ENCODE assay signal across 7 cellular contexts in the genomic region with DNA sequence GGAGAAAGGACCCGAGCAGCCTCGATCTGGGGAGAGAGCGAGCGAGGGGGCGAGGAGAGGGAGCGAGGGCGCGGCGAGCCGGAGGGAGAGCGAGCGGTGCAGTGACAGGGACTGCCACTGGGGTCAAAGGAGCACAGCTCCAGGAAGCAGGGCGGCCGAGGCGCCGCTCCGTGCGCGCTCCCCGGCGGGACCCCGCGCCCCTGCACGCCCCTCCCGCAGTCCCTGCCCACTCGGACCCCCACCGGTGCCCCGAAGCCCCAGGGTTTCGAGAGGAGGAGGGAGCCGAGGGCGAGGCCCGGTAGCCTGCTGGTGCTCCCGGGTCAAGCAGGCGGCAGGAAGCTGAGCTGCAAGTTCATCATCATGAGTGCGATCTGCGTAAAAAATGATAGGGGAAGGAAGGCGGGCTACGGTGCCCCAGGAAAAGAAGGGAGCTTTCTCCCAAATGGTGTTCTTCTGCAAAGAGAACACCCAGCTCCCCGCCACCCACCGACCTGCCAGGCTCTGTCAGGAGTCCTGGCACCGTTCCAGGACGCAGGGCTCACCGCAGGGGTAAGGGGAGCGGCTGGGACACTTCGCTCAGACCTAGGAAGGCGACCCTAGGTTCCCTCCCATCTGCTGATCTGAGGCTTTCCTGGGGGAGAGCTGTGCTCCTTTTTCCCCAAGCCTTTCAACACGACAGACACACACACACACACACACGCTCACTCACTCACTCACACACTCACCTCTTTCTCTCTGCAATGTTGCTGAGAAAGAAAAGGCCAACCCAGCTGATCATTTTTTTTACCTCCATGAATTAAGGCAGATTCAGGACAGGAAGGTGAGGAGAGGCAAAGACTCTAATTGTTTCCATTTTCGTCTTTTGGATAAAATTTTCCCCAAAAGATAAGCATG. TPM values are rescaled to one million over a fixed set of nuclear protein-coding genes. Genes with fewer than 3 reads are reported as not detected.
DNase-seq lines count a peak whose midpoint lies in the region; ATAC-seq and TF ChIP-seq lines count a peak whose summit lies in the region.

A gene with protein sequence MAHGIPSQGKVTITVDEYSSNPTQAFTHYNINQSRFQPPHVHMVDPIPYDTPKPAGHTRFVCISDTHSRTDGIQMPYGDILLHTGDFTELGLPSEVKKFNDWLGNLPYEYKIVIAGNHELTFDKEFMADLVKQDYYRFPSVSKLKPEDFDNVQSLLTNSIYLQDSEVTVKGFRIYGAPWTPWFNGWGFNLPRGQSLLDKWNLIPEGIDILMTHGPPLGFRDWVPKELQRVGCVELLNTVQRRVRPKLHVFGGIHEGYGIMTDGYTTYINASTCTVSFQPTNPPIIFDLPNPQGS (minus strand): TSS at position 103 of the 894 bp plus-strand sequence. CDS start 5,980 bp downstream, outside the sequence.

- ATAC-seq in GM19468 (IDR thresholded peaks at IDR 0.05; ENCODE audit: extremely low read depth, unreplicated experiment) (peak; percentile 74), HG03565 (IDR thresholded peaks at IDR 0.05; ENCODE audit: unreplicated experiment) (peak; percentile 92)
- peak; percentile 82 for ATAC-seq in activated CD8-positive, alpha-beta memory T cell treated with anti-CD3 and anti-CD28 coated beads, Interleukin-2, amount 10 ng/mL, durations not matched to agents 7 days and 5 days

- WGBS in ovary, 3 donors, result 10 to 14% (median 12%) methylated on average over 41 to 49 of the region's 49 CpGs

- H3K27me3 ChIP-seq in ovary, result no peaks in the 10 kb centered on the region

- H3K27me3 Mint-ChIP-seq in activated CD8-positive, alpha-beta memory T cell treated with anti-CD3 and anti-CD28 coated beads, Interleukin-2, amount 10 ng/mL, durations not matched to agents 7 days and 5 days, result peaks cover 53% of the 10 kb centered on the region

- H3K27ac ChIP-seq in ovary, result peak within 1 kb of the TSS in 1 of 2 donors; percentile 48

- no peaks in the 10 kb centered on the region for H3K9me3 ChIP-seq in ovary

- H3K36me3 ChIP-seq in ovary, result no peaks in the 10 kb centered on the region

- H3K4me3 ChIP-seq in ovary, result peak within 1 kb of the TSS; percentile 46

- no peak for TF ChIP-seq POLR2A in ovary (IDR thresholded peaks at IDR 0.05)

- intact Hi-C loops in head of caudate nucleus (cut with DNase I), result no loop called here
- intact Hi-C loops in ovary (cut with DNase I), result no loop called here

- POLR2A ChIA-PET in GM10248 (lab: Yijun Ruan, JAX), result no interaction called here

- TF ChIP-seq CTCF in GM10248 (IDR thresholded peaks at IDR 0.05; ENCODE audit: control extremely low read depth, extremely low read depth, low read depth, missing control alignments), result peak; percentile 8
- TF ChIP-seq CTCF in ovary (IDR thresholded peaks at IDR 0.05), result no peak

- no peak for TF ChIP-seq EP300 in ovary (IDR thresholded peaks at IDR 0.05)

- peak within 1 kb of the TSS; percentile 42 for H3K4me3 Mint-ChIP-seq in activated CD8-positive, alpha-beta memory T cell treated with anti-CD3 and anti-CD28 coated beads, Interleukin-2, amount 10 ng/mL, durations not matched to agents 7 days and 5 days

- DNase-seq in GM10248 (ENCODE audit: extremely low spot score), result peak; percentile 59
- DNase-seq in activated CD8-positive, alpha-beta memory T cell treated with anti-CD3 and anti-CD28 coated beads, Interleukin-2, amount 10 ng/mL, durations not matched to agents 7 days and 5 days, result no peak
- peak; percentile 7 to 76 (median 56) for DNase-seq in head of caudate nucleus
- DNase-seq in ovary, result peak; percentile 8 to 33 (median 27)
- DNase-seq in NCI-H2081 (lab: John Stamatoyannopoulos, UW), result no peak

- H3K4me1 Mint-ChIP-seq in activated CD8-positive, alpha-beta memory T cell treated with anti-CD3 and anti-CD28 coated beads, Interleukin-2, amount 10 ng/mL, durations not matched to agents 7 days and 5 days, result no peaks in the 10 kb centered on the region

- no peaks in the 10 kb centered on the region for H3K9me3 Mint-ChIP-seq in activated CD8-positive, alpha-beta memory T cell treated with anti-CD3 and anti-CD28 coated beads, Interleukin-2, amount 10 ng/mL, durations not matched to agents 7 days and 5 days (ENCODE audit: low read depth)

- H3K27ac Mint-ChIP-seq in activated CD8-positive, alpha-beta memory T cell treated with anti-CD3 and anti-CD28 coated beads, Interleukin-2, amount 10 ng/mL, durations not matched to agents 7 days and 5 days, result no peak within 1 kb of the TSS

- H3K4me1 ChIP-seq in ovary (ENCODE audit: insufficient read depth), result peaks cover 4% of the 10 kb centered on the region

- CTCF ChIA-PET in GM10248 (lab: Yijun Ruan, JAX), result interaction anchor here (1.0 kb wide), 1 partner anchor 15 kb away, joined by 3 read pairs; no protein-coding TSS in a partner anchor
- CTCF ChIA-PET in activated CD8-positive, alpha-beta memory T cell treated with anti-CD3 and anti-CD28 coated beads, Interleukin-2, amount 10 ng/mL, durations not matched to agents 7 days and 5 days (lab: Charles Lee), result interaction anchor here (0.6 to 1.2 kb wide), 3 partner anchors 13 to 259 kb away, joined by 3 read pairs; no protein-coding TSS in a partner anchor

- peaks cover 2% of the 10 kb centered on the region for H3K36me3 Mint-ChIP-seq in activated CD8-positive, alpha-beta memory T cell treated with anti-CD3 and anti-CD28 coated beads, Interleukin-2, amount 10 ng/mL, durations not matched to agents 7 days and 5 days

RNA-seq across cellular contexts. Expression of the gene that starts here (rescaled TPM):
- not detected for total RNA-seq in activated CD8-positive, alpha-beta memory T cell treated with anti-CD3 and anti-CD28 coated beads, Interleukin-2, amount 10 ng/mL, durations not matched to agents 7 days and 5 days
- total RNA-seq in ovary, result 10 to 100 TPM in 1 of 7 donors, 1 to 10 TPM in 4, under 1 TPM in 2; 0.30 to 10.1 (median 2.9) TPM
- 1 to 10 TPM in 1 of 2 donors, under 1 TPM in 1; 0.54 to 7.6 TPM for polyA plus RNA-seq in ovary

Comparison
In these comparisons a context has a peak if more than half of its experiments do, and no peak if none do; other contexts are left out.
1. Peak in ATAC-seq in activated CD8-positive, alpha-beta memory T cell treated with anti-CD3 and anti-CD28 coated beads, Interleukin-2, amount 10 ng/mL, durations not matched to agents 7 days and 5 days; RNA of the gene not detected or under 1 TPM.
2. DNase-seq: peak in GM10248 (single experiment), head of caudate nucleus (42 of 42) and ovary (5 of 5); none in activated CD8-positive, alpha-beta memory T cell treated with anti-CD3 and anti-CD28 coated beads, Interleukin-2, amount 10 ng/mL, durations not matched to agents 7 days and 5 days (single experiment) and NCI-H2081 (0 of 2).
3. Peak in every context shown above with its lines, with median percentiles within 50 percentile points of each other: ATAC-seq.